ENCODE assay signal across 8 cellular contexts in genomic region chr15:72197460-72198409, GRCh38. TPM values are rescaled to one million over a fixed set of nuclear protein-coding genes. Genes with fewer than 3 reads are reported as not detected.
DNase-seq lines count a peak whose midpoint lies in the region; ATAC-seq and TF ChIP-seq lines count a peak whose summit lies in the region.

Gene GRAMD2A (minus strand): TSS chr15:72197787.

- TF ChIP-seq CTCF in GM10266 (IDR thresholded peaks at IDR 0.05; ENCODE audit: control insufficient read depth, insufficient read depth, low read depth, missing control alignments) = no peak
- TF ChIP-seq CTCF in cardiac muscle cell (IDR thresholded peaks at IDR 0.05; ENCODE audit: low read depth, low read length) = no peak
- no peak for TF ChIP-seq CTCF in psoas muscle (IDR thresholded peaks at IDR 0.05)

- peaks cover 18% of the 10 kb centered on the region for H3K4me1 Mint-ChIP-seq in activated T-helper 17 cell treated with anti-CD3 and anti-CD28 coated beads, Interleukin-2, amount 50 U/mL, for 72 hours

- H3K27me3 Mint-ChIP-seq in activated T-helper 17 cell treated with anti-CD3 and anti-CD28 coated beads, Interleukin-2, amount 50 U/mL, for 72 hours = no peaks in the 10 kb centered on the region

- H3K4me3 ChIP-seq in cardiac muscle cell = peak within 1 kb of the TSS; percentile 39
- peak within 1 kb of the TSS; percentile 62 for H3K4me3 ChIP-seq in psoas muscle

- DNase-seq in GM10266 (ENCODE audit: extremely low spot score) (peak; percentile 88), HuH-7.5 (ENCODE audit: low spot score) (peak; percentile 88), cardiac muscle cell (ENCODE audit: low read depth in 1 of 2, low spot score in 1 of 2) (peak; percentile 51 to 57), psoas muscle (peak in 1 of 2 donors; percentile 34), pons (ENCODE audit: low spot score) (no peak)
- DNase-seq in NK-92 treated with Interleukin-12 subunit alpha and Interleukin-12 subunit beta, amount 100 ng/mL, for 24 hours (lab: John Stamatoyannopoulos, UW) = no peak

- H3K27ac ChIP-seq in cardiac muscle cell = no peak within 1 kb of the TSS
- H3K27ac ChIP-seq in psoas muscle = no peak within 1 kb of the TSS

- peak; percentile 61 for ATAC-seq in activated T-helper 17 cell treated with anti-CD3 and anti-CD28 coated beads, Interleukin-2, amount 50 U/mL, for 72 hours (replicated peaks)
- ATAC-seq in psoas muscle = peak in 3 of 4 donors; percentile 12 to 21 (median 18)
- ATAC-seq in GM18519 (IDR thresholded peaks at IDR 0.05; ENCODE audit: low FRiP score, unreplicated experiment) = no peak

- peaks cover 29% of the 10 kb centered on the region for H3K27me3 ChIP-seq in cardiac muscle cell
- no peaks in the 10 kb centered on the region for H3K27me3 ChIP-seq in psoas muscle (ENCODE audit: insufficient read depth in 3 of 3, low read length in 2 of 3)

- H3K4me3 Mint-ChIP-seq in activated T-helper 17 cell treated with anti-CD3 and anti-CD28 coated beads, Interleukin-2, amount 50 U/mL, for 72 hours = peak within 1 kb of the TSS; percentile 51

- H3K27ac Mint-ChIP-seq in activated T-helper 17 cell treated with anti-CD3 and anti-CD28 coated beads, Interleukin-2, amount 50 U/mL, for 72 hours = peak within 1 kb of the TSS; percentile 79

- H3K9me3 Mint-ChIP-seq in activated T-helper 17 cell treated with anti-CD3 and anti-CD28 coated beads, Interleukin-2, amount 50 U/mL, for 72 hours = no peaks in the 10 kb centered on the region

- H3K36me3 ChIP-seq in cardiac muscle cell (peaks cover 32% of the 10 kb centered on the region), psoas muscle (ENCODE audit: insufficient read depth in 1 of 2, low read depth in 1 of 2) (peaks cover 12 to 40% of the 10 kb centered on the region in 2 donors)

- H3K9me3 ChIP-seq in cardiac muscle cell (ENCODE audit: low read depth) = no peaks in the 10 kb centered on the region
- H3K9me3 ChIP-seq in psoas muscle = no peaks in the 10 kb centered on the region

- H3K4me1 ChIP-seq in cardiac muscle cell (ENCODE audit: low read depth) = peaks cover 13% of the 10 kb centered on the region
- H3K4me1 ChIP-seq in psoas muscle = peaks cover 28% of the 10 kb centered on the region

- WGBS in psoas muscle, 3 donors = 7 to 21% (median 18%) methylated on average over 35 to 84 of the region's 85 CpGs

- H3K36me3 Mint-ChIP-seq in activated T-helper 17 cell treated with anti-CD3 and anti-CD28 coated beads, Interleukin-2, amount 50 U/mL, for 72 hours (ENCODE audit: low read depth) = peaks cover 52% of the 10 kb centered on the region

- intact Hi-C loops in psoas muscle (cut with DNase I) = loop anchor here (2.0 to 5.0 kb wide), 3 partner anchors 35 to 89 kb away; partner anchors contain the start of gene PKM (in 1 of the 2)

RNA-seq across cellular contexts. Expression of gene GRAMD2A, which starts in this region (rescaled TPM):
- total RNA-seq in activated T-helper 17 cell treated with anti-CD3 and anti-CD28 coated beads, Interleukin-2, amount 50 U/mL, for 72 hours = under 1 TPM in 1 of 2 donors, not detected in 1; 0.50 TPM
- total RNA-seq in cardiac muscle cell (0.24 and 0.67 TPM in 2 replicates), psoas muscle (not detected)
- polyA plus RNA-seq in cardiac muscle cell (not detected in 2 replicates), psoas muscle (under 1 TPM in 1 of 3 donors, not detected in 2; 0.01 TPM)

Comparison
In these comparisons a context has a peak if more than half of its experiments do, and no peak if none do; other contexts are left out.
1. Peak in ATAC-seq in activated T-helper 17 cell treated with anti-CD3 and anti-CD28 coated beads, Interleukin-2, amount 50 U/mL, for 72 hours; RNA of the gene not detected or under 1 TPM.
2. Peak in DNase-seq and H3K4me3 ChIP-seq in cardiac muscle cell; RNA of the gene not detected or under 1 TPM.
3. Peak in ATAC-seq and H3K4me3 ChIP-seq in psoas muscle; RNA of the gene not detected or under 1 TPM.
4. DNase-seq: peak in GM10266 (single experiment) and HuH-7.5 (single experiment); none in NK-92 treated with Interleukin-12 subunit alpha and Interleukin-12 subunit beta, amount 100 ng/mL, for 24 hours (single experiment) and pons (single experiment).